In genomic region chr3:129549006-129549800, GRCh38 we compare ENCODE assay signal across 12 cellular contexts. TPM values are rescaled to one million over a fixed set of nuclear protein-coding genes. Genes with fewer than 3 reads are reported as not detected.
DNase-seq lines count a peak whose midpoint lies in the region; ATAC-seq and TF ChIP-seq lines count a peak whose summit lies in the region.
"Had no signal": no experiment of that assay in that cellular context is flagged by ENCODE, and none has a peak within 500 bp of the region (broad histone marks: within the 10 kb centered on the region; RNA-seq: fewer than 3 reads in every experiment).

No MANE protein-coding gene starts in this region.

- H3K9me3 ChIP-seq in Caco-2 (no peaks in the 10 kb centered on the region), left lung (no peaks in the 10 kb centered on the region)
- no peaks in the 10 kb centered on the region for H3K9me3 ChIP-seq in CD4-positive, alpha-beta memory T cell (ENCODE audit: control insufficient read depth in 1 of 2, low read length in 2 of 2)
- H3K9me3 ChIP-seq: adrenal gland had no signal

- H3K9me3 Mint-ChIP-seq in Caco-2 (ENCODE audit: unreplicated experiment), result no peaks in the 10 kb centered on the region
- no peaks in the 10 kb centered on the region for H3K9me3 Mint-ChIP-seq in natural killer cell treated with Interleukin-12 subunit alpha and Interleukin-12 subunit beta and Interleukin-15 and Interleukin-18, amount 100 ng/mL, for 72 hours
- H3K9me3 Mint-ChIP-seq in T-helper 2 cell treated with Interferon-gamma antibody and Interleukin-4, amounts not matched to agents 5 μg/mL and 100 μg/mL, for 36 hours, result no peaks in the 10 kb centered on the region
- H3K9me3 Mint-ChIP-seq in CD4-positive, alpha-beta memory T cell, result no peaks in the 10 kb centered on the region

- TF ChIP-seq CTCF in Caco-2 (IDR thresholded peaks at IDR 0.05; ENCODE audit: insufficient read depth in 1 of 2, low read depth in 1 of 2, low read length in 1 of 2, severe bottlenecking in 1 of 2, unreplicated experiment in 1 of 2) (no peak), left lung (IDR thresholded peaks at IDR 0.05) (no peak), dorsolateral prefrontal cortex (IDR thresholded peaks at IDR 0.05 in 54 of 56, conservative IDR thresholded peaks at IDR 0.05 in 2 of 56; ENCODE audit: low read depth in 1 of 56, partially characterized antibody in 56 of 56) (no peak)

- POLR2A ChIA-PET in Caco-2 (lab: Charles Lee), result no interaction called here
- POLR2A ChIA-PET in CD4-positive, alpha-beta memory T cell (lab: Charles Lee; ENCODE audit: partially characterized antibody), result no interaction called here

- DNase-seq in Caco-2 (no peak), M059J (ENCODE audit: low read depth) (peak; percentile 92), astrocyte of the hippocampus (ENCODE audit: low read depth, low spot score) (peak; percentile 53), left lung (peak in 1 of 2 donors; percentile 60), dorsolateral prefrontal cortex (no peak)
- no peak for DNase-seq in natural killer cell treated with Interleukin-12 subunit alpha and Interleukin-12 subunit beta and Interleukin-15 and Interleukin-18, amount 100 ng/mL, for 72 hours (ENCODE audit: low spot score)
- DNase-seq in T-helper 2 cell treated with Interferon-gamma antibody and Interleukin-4, amounts not matched to agents 5 μg/mL and 100 μg/mL, for 36 hours (ENCODE audit: low spot score), result no peak
- DNase-seq in CD4-positive, alpha-beta memory T cell, result no peak
- DNase-seq: adrenal gland had no signal

- H3K36me3 Mint-ChIP-seq in Caco-2 (ENCODE audit: insufficient read depth, unreplicated experiment), result no peaks in the 10 kb centered on the region
- H3K36me3 Mint-ChIP-seq in natural killer cell treated with Interleukin-12 subunit alpha and Interleukin-12 subunit beta and Interleukin-15 and Interleukin-18, amount 100 ng/mL, for 72 hours, result no peaks in the 10 kb centered on the region
- no peaks in the 10 kb centered on the region for H3K36me3 Mint-ChIP-seq in T-helper 2 cell treated with Interferon-gamma antibody and Interleukin-4, amounts not matched to agents 5 μg/mL and 100 μg/mL, for 36 hours (ENCODE audit: low read depth)
- H3K36me3 Mint-ChIP-seq in CD4-positive, alpha-beta memory T cell, result no peaks in the 10 kb centered on the region

- H3K27ac Mint-ChIP-seq in Caco-2 (ENCODE audit: unreplicated experiment), result peak overlapping the region; percentile 33
- H3K27ac Mint-ChIP-seq in natural killer cell treated with Interleukin-12 subunit alpha and Interleukin-12 subunit beta and Interleukin-15 and Interleukin-18, amount 100 ng/mL, for 72 hours, result no peak overlapping the region
- H3K27ac Mint-ChIP-seq in T-helper 2 cell treated with Interferon-gamma antibody and Interleukin-4, amounts not matched to agents 5 μg/mL and 100 μg/mL, for 36 hours, result no peak overlapping the region
- peak overlapping the region in 2 of 7 donors; percentile 26 to 81 for H3K27ac Mint-ChIP-seq in CD4-positive, alpha-beta memory T cell

- no peaks in the 10 kb centered on the region for H3K4me1 ChIP-seq in Caco-2
- peaks cover 0 to 9% of the 10 kb centered on the region in 2 donors for H3K4me1 ChIP-seq in left lung
- peaks cover 4% of the 10 kb centered on the region for H3K4me1 ChIP-seq in CD4-positive, alpha-beta memory T cell (ENCODE audit: insufficient read depth, low read length)

- H3K27me3 ChIP-seq in Caco-2 (replicated peaks; ENCODE audit: control insufficient read depth, insufficient read depth, low read length) (no peaks in the 10 kb centered on the region), left lung (no peaks in the 10 kb centered on the region), dorsolateral prefrontal cortex (no peaks in the 10 kb centered on the region)
- no peaks in the 10 kb centered on the region for H3K27me3 ChIP-seq in CD4-positive, alpha-beta memory T cell (ENCODE audit: insufficient read depth, low read length)
- H3K27me3 ChIP-seq: adrenal gland had no signal

- H3K27me3 Mint-ChIP-seq in Caco-2 (ENCODE audit: insufficient read depth, unreplicated experiment), result peaks cover 3% of the 10 kb centered on the region
- peaks cover 0 to 8% of the 10 kb centered on the region in 2 donors for H3K27me3 Mint-ChIP-seq in natural killer cell treated with Interleukin-12 subunit alpha and Interleukin-12 subunit beta and Interleukin-15 and Interleukin-18, amount 100 ng/mL, for 72 hours
- H3K27me3 Mint-ChIP-seq in T-helper 2 cell treated with Interferon-gamma antibody and Interleukin-4, amounts not matched to agents 5 μg/mL and 100 μg/mL, for 36 hours (ENCODE audit: low read depth), result peaks cover 4% of the 10 kb centered on the region
- H3K27me3 Mint-ChIP-seq in CD4-positive, alpha-beta memory T cell, result no peaks in the 10 kb centered on the region

- ATAC-seq in left lung, result peak; percentile 48
- no peak for ATAC-seq in natural killer cell treated with Interleukin-12 subunit alpha and Interleukin-12 subunit beta and Interleukin-15 and Interleukin-18, amount 100 ng/mL, for 72 hours

- intact Hi-C loops in Caco-2 (cut with micrococcal nuclease; ENCODE audit: unreplicated experiment) (no loop called here), left lung (cut with DNase I) (no loop called here), dorsolateral prefrontal cortex (cut with DNase I) (no loop called here)
- intact Hi-C loops in CD4-positive, alpha-beta memory T cell (cut with micrococcal nuclease), result no loop called here

- no TSS peak for BruUV-seq in Caco-2 (replicated peaks; lab: Mats Ljungman, UMichigan)

- H3K4me3 Mint-ChIP-seq in Caco-2 (ENCODE audit: unreplicated experiment), result no peak overlapping the region
- no peak overlapping the region for H3K4me3 Mint-ChIP-seq in natural killer cell treated with Interleukin-12 subunit alpha and Interleukin-12 subunit beta and Interleukin-15 and Interleukin-18, amount 100 ng/mL, for 72 hours
- no peak overlapping the region for H3K4me3 Mint-ChIP-seq in T-helper 2 cell treated with Interferon-gamma antibody and Interleukin-4, amounts not matched to agents 5 μg/mL and 100 μg/mL, for 36 hours
- no peak overlapping the region for H3K4me3 Mint-ChIP-seq in CD4-positive, alpha-beta memory T cell

- H3K27ac ChIP-seq in left lung (no peak overlapping the region), dorsolateral prefrontal cortex (no peak overlapping the region)
- no peak overlapping the region for H3K27ac ChIP-seq in CD4-positive, alpha-beta memory T cell (ENCODE audit: low read depth, low read length)
- H3K27ac ChIP-seq: adrenal gland had no signal

- H3K4me3 ChIP-seq in Caco-2 (ENCODE audit: low read depth, low read length) (no peak overlapping the region), left lung (no peak overlapping the region), dorsolateral prefrontal cortex (no peak overlapping the region)
- H3K4me3 ChIP-seq in CD4-positive, alpha-beta memory T cell (ENCODE audit: low read length in 2 of 2), result no peak overlapping the region
- H3K4me3 ChIP-seq: adrenal gland had no signal

- no peaks in the 10 kb centered on the region for H3K4me1 Mint-ChIP-seq in Caco-2 (ENCODE audit: low read depth, unreplicated experiment)
- peaks cover 10 to 16% of the 10 kb centered on the region in 2 donors for H3K4me1 Mint-ChIP-seq in natural killer cell treated with Interleukin-12 subunit alpha and Interleukin-12 subunit beta and Interleukin-15 and Interleukin-18, amount 100 ng/mL, for 72 hours (ENCODE audit: low read depth in 2 of 2)
- H3K4me1 Mint-ChIP-seq in T-helper 2 cell treated with Interferon-gamma antibody and Interleukin-4, amounts not matched to agents 5 μg/mL and 100 μg/mL, for 36 hours (ENCODE audit: low read depth), result peaks cover 2% of the 10 kb centered on the region
- H3K4me1 Mint-ChIP-seq in CD4-positive, alpha-beta memory T cell, result peaks cover 2 to 10% (median 8%) of the 10 kb centered on the region in 4 donors

- H3K36me3 ChIP-seq in Caco-2 (ENCODE audit: control insufficient read depth, insufficient read depth, low read length) (no peaks in the 10 kb centered on the region), left lung (no peaks in the 10 kb centered on the region)
- H3K36me3 ChIP-seq in CD4-positive, alpha-beta memory T cell (ENCODE audit: insufficient read depth, low read length), result no peaks in the 10 kb centered on the region
- H3K36me3 ChIP-seq: adrenal gland had no signal

- CTCF ChIA-PET in Caco-2 (lab: Charles Lee), result no interaction called here
- CTCF ChIA-PET in CD4-positive, alpha-beta memory T cell (lab: Charles Lee; ENCODE audit: partially characterized antibody), result interaction anchor here (1.2 to 1.5 kb wide), 3 partner anchors 9 to 59 kb away, joined by 3 read pairs; no protein-coding TSS in a partner anchor

RNA-seq across cellular contexts. Expression of gene H1-8, which starts 6.2 kb away (rescaled TPM):
- total RNA-seq in Caco-2 (2022) (not detected in 2 replicates), left lung (not detected), dorsolateral prefrontal cortex (not detected)
- total RNA-seq in M059J (2014; rRNA removed; shearing (Covaris generic)), result not detected in 2 replicates
- not detected for total RNA-seq in natural killer cell treated with Interleukin-12 subunit alpha and Interleukin-12 subunit beta and Interleukin-15 and Interleukin-18, amount 100 ng/mL, for 72 hours
- not detected for total RNA-seq in CD4-positive, alpha-beta memory T cell
- polyA plus RNA-seq in CD4-positive, alpha-beta memory T cell, result not detected
- total RNA-seq: adrenal gland, H1, pulmonary artery endothelial cell, subcutaneous adipose tissue had no signal
- polyA plus RNA-seq: adrenal gland, H1 had no signal

RNA-seq across cellular contexts. Expression of gene RHO, which starts 20.8 kb away (rescaled TPM):
- total RNA-seq in Caco-2 (2022) (not detected in 2 replicates), left lung (not detected), dorsolateral prefrontal cortex (1 to 10 TPM in 42 of 120 experiments, under 1 TPM in 74, not detected in 4; 0.18 to 3.1 (median 0.82) TPM)
- 0.05 TPM in 1 of 2 replicates, not detected in the other for total RNA-seq in M059J (2014; rRNA removed; shearing (Covaris generic))
- not detected for total RNA-seq in natural killer cell treated with Interleukin-12 subunit alpha and Interleukin-12 subunit beta and Interleukin-15 and Interleukin-18, amount 100 ng/mL, for 72 hours
- not detected for total RNA-seq in CD4-positive, alpha-beta memory T cell
- polyA plus RNA-seq in CD4-positive, alpha-beta memory T cell, result not detected
- total RNA-seq: adrenal gland, H1, pulmonary artery endothelial cell, subcutaneous adipose tissue had no signal
- polyA plus RNA-seq: adrenal gland, H1 had no signal

RNA-seq across cellular contexts. Expression of gene PLXND1, which starts 57.3 kb away (rescaled TPM):
- total RNA-seq in Caco-2 (2022), result 26.3 and 33.0 TPM in 2 replicates
- 76.9 and 126 TPM in 2 replicates for total RNA-seq in M059J (2014; rRNA removed; shearing (Covaris generic))
- 100 to 1,000 TPM; 198 to 259 TPM for total RNA-seq in left lung
- 1 to 10 TPM; 2.8 to 4.8 TPM for total RNA-seq in natural killer cell treated with Interleukin-12 subunit alpha and Interleukin-12 subunit beta and Interleukin-15 and Interleukin-18, amount 100 ng/mL, for 72 hours
- 100 to 1,000 TPM in 73 of 120 experiments, 10 to 100 TPM in 47; 60.7 to 184 (median 106) TPM for total RNA-seq in dorsolateral prefrontal cortex
- 10 to 100 TPM; 71.4 to 72.5 TPM for total RNA-seq in CD4-positive, alpha-beta memory T cell
- 1 to 10 TPM in 1 of 2 donors, under 1 TPM in 1; 0.03 to 8.9 TPM for polyA plus RNA-seq in CD4-positive, alpha-beta memory T cell

Comparison
In these comparisons a context has a peak if more than half of its experiments do, and no peak if none do; other contexts are left out.
1. DNase-seq: peak in M059J (single experiment) and astrocyte of the hippocampus (single experiment); none in Caco-2 (0 of 2), natural killer cell treated with Interleukin-12 subunit alpha and Interleukin-12 subunit beta and Interleukin-15 and Interleukin-18, amount 100 ng/mL, for 72 hours (single experiment), dorsolateral prefrontal cortex (0 of 10), T-helper 2 cell treated with Interferon-gamma antibody and Interleukin-4, amounts not matched to agents 5 μg/mL and 100 μg/mL, for 36 hours (single experiment) and CD4-positive, alpha-beta memory T cell (0 of 5).